In the genomic region with DNA sequence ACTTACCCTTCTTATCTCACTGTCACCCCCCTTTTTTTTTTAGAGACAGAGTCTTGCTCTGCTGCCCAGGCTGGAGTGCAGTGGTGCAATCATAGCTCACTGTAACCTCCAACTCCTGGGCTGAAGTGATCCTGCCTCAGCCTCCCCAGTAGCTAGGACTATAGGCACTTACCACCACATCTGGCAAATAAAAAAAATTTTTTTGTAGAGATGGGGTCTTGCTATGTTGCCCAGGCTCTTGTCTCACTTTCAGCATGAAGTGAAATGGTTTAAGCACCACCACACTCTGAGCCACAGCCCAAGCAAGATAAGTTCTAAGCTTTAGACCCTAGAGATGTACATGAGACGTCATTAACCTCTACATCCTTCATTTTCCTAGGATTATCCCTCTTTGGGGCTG, we compare ENCODE assay signal across 17 cellular contexts. TPM values are rescaled to one million over a fixed set of nuclear protein-coding genes. Genes with fewer than 3 reads are reported as not detected.
DNase-seq lines count a peak whose midpoint lies in the region; ATAC-seq, FAIRE-seq and TF ChIP-seq lines count a peak whose summit lies in the region.
"Had no signal": no experiment of that assay in that cellular context is flagged by ENCODE, and none has a peak within 500 bp of the region (broad histone marks: within the 10 kb centered on the region; RNA-seq: fewer than 3 reads in every experiment).

No MANE protein-coding gene starts in this region.

- intact Hi-C loops in HepG2 (cut with micrococcal nuclease; ENCODE audit: unreplicated experiment): no loop called here
- intact Hi-C loops in right lobe of liver (cut with DNase I): no loop called here
- intact Hi-C loops in K562 (cut with micrococcal nuclease): loop anchor here (2.0 kb wide), 1 partner anchor 59 kb away; no protein-coding TSS in a partner anchor
- intact Hi-C loops in thyroid gland (cut with DNase I): no loop called here

- H3K9me3 ChIP-seq in HepG2 (ENCODE audit: low read length) (no peaks in the 10 kb centered on the region), right lobe of liver (no peaks in the 10 kb centered on the region), K562 (replicated peaks; ENCODE audit: control insufficient read depth, insufficient read depth, low read depth, low read length) (no peaks in the 10 kb centered on the region), thyroid gland (no peaks in the 10 kb centered on the region)
- H3K9me3 ChIP-seq: A549, Caco-2 had no signal

- H3K9me1 ChIP-seq in K562 (ENCODE audit: control insufficient read depth, insufficient read depth, low read length): peaks cover 7% of the 10 kb centered on the region

- no peaks in the 10 kb centered on the region for H3K79me2 ChIP-seq in HepG2 (ENCODE audit: insufficient read depth, low read length)
- H3K79me2 ChIP-seq in K562 (ENCODE audit: control insufficient read depth, insufficient read depth, low read length): no peaks in the 10 kb centered on the region

- FAIRE-seq in HepG2 (lab: Jason Lieb, UNC) (no peak), K562 (lab: Jason Lieb, UNC) (no peak)
- FAIRE-seq: A549, D721Med, G401.6, GM12891 had no signal

- in situ Hi-C loops in HepG2 (cut with HindIII; ENCODE audit: extremely low pct_ligation_motif_present, low pct_unique_long_range_greater_than_20kb) (no loop called here), K562 (cut with MboI) (no loop called here)

- TF ChIP-seq CTCF in HepG2 (CRISPR knock-in tag; IDR thresholded peaks at IDR 0.05): no peak
- no peak for TF ChIP-seq CTCF in right lobe of liver (IDR thresholded peaks at IDR 0.05)
- no peak for TF ChIP-seq CTCF in K562 (IDR thresholded peaks at IDR 0.05 in 2 of 3, conservative IDR thresholded peaks at IDR 0.05 in 1 of 3; ENCODE audit: insufficient read depth in 2 of 3, low read depth in 1 of 3, low read length in 3 of 3)
- TF ChIP-seq CTCF in thyroid gland (IDR thresholded peaks at IDR 0.05): no peak

- CTCF ChIA-PET in HepG2 (lab: Yijun Ruan, JAX; ENCODE audit: low intra/inter-chr PET ratio, low total read pairs): no interaction called here
- CTCF ChIA-PET in K562 (lab: Yijun Ruan, JAX; ENCODE audit: low intra/inter-chr PET ratio): no interaction called here

- WGBS in HepG2 (ENCODE audit: low lambda C conversion rate): 48% methylated on average over 1 of the region's 1 CpG
- 100% methylated on average over 1 of the region's 1 CpG for WGBS in right lobe of liver (ENCODE audit: insufficient coverage, low coverage, low lambda C conversion rate, missing lambda C conversion rate)
- WGBS in K562 (ENCODE audit: insufficient coverage, low coverage, missing lambda C conversion rate): 82% methylated on average over 1 of the region's 1 CpG
- 94 to 100% methylated on average over 1 of the region's 1 CpG for WGBS in thyroid gland, 2 donors

- TF ChIP-seq RAD21 in HepG2 (CRISPR knock-in tag; IDR thresholded peaks at IDR 0.05) (no peak), K562 (CRISPR knock-in tag; conservative IDR thresholded peaks at IDR 0.05 in 1 of 2, IDR thresholded peaks at IDR 0.05 in 1 of 2) (no peak)

- no peaks in the 10 kb centered on the region for H4K20me1 ChIP-seq in HepG2 (ENCODE audit: insufficient read depth, low read length)
- no peaks in the 10 kb centered on the region for H4K20me1 ChIP-seq in K562 (replicated peaks; ENCODE audit: control insufficient read depth, insufficient read depth, low read length)

- H3K27me3 ChIP-seq in HepG2 (ENCODE audit: control insufficient read depth in 1 of 2, insufficient read depth in 2 of 2, low read length in 2 of 2) (peaks cover 1 to 15% of the 10 kb centered on the region in 2 experiments; a peak in 3 of 5 replicates), right lobe of liver (no peaks in the 10 kb centered on the region), K562 (ENCODE audit: control insufficient read depth in 2 of 2, insufficient read depth in 2 of 2, low read length in 2 of 2) (no peaks in the 10 kb centered on the region), thyroid gland (no peaks in the 10 kb centered on the region)

- no peak overlapping the region for H3K27ac ChIP-seq in HepG2 (ENCODE audit: extremely low read length, insufficient read depth, low read length)
- no peak overlapping the region for H3K27ac ChIP-seq in right lobe of liver
- H3K27ac ChIP-seq in K562 (ENCODE audit: extremely low read depth, low read depth, low read length): peak overlapping the region; percentile 90
- H3K27ac ChIP-seq in thyroid gland: peak overlapping the region; percentile 34 to 99 (median 89)
- H3K27ac ChIP-seq: 22Rv1 had no signal

- POLR2A ChIA-PET in HepG2 (lab: Yijun Ruan, JAX) (no interaction called here), K562 (lab: Yijun Ruan, JAX) (interaction anchor here (0.6 to 5.2 kb wide), 10 partner anchors 11 to 1267 kb away, joined by 3 to 34 read pairs (median 3); a partner anchor contains a TSS)

- TF ChIP-seq POLR2A in HepG2 (IDR thresholded peaks at IDR 0.05; ENCODE audit: insufficient read depth in 1 of 2, low read depth in 2 of 2, low read length in 2 of 2) (no peak), right lobe of liver (IDR thresholded peaks at IDR 0.05) (no peak), K562 (conservative IDR thresholded peaks at IDR 0.05) (no peak), thyroid gland (IDR thresholded peaks at IDR 0.05) (no peak)

- TF ChIP-seq EP300 in HepG2 (IDR thresholded peaks at IDR 0.05; ENCODE audit: low read depth in 2 of 2, low read length in 2 of 2) (no peak), HepG2 (CRISPR knock-in tag; IDR thresholded peaks at IDR 0.05; ENCODE audit: borderline replicate concordance) (no peak), K562 (IDR thresholded peaks at IDR 0.05; ENCODE audit: low read length) (no peak)

- H2AFZ ChIP-seq in HepG2 (ENCODE audit: low read length) (no peak overlapping the region), K562 (ENCODE audit: low read depth, low read length) (peak overlapping the region; percentile 86)

- H3K9ac ChIP-seq in HepG2 (ENCODE audit: insufficient read depth, low read depth, low read length) (no peak overlapping the region), K562 (ENCODE audit: insufficient read depth in 1 of 2, low read depth in 2 of 2, low read length in 2 of 2) (no peak overlapping the region)

- no peak overlapping the region for H3K4me2 ChIP-seq in HepG2 (ENCODE audit: low read depth, low read length)
- H3K4me2 ChIP-seq in K562 (ENCODE audit: insufficient read depth, low read length): no peak overlapping the region
- H3K4me2 ChIP-seq: A549 had no signal

- BruUV-seq in HepG2 (replicated peaks; lab: Mats Ljungman, UMichigan) (no TSS peak), K562 (replicated peaks; lab: Mats Ljungman, UMichigan) (no TSS peak)

- ATAC-seq in HepG2: no peak
- ATAC-seq in right lobe of liver: no peak
- ATAC-seq in K562: no peak
- ATAC-seq: A549 had no signal

- no peak for DNase-seq in HepG2 (ENCODE audit: low spot score)
- DNase-seq in right lobe of liver: no peak
- no peak for DNase-seq in K562 (ENCODE audit: extremely low read depth in 1 of 4, low spot score in 3 of 4)
- DNase-seq in thyroid gland: no peak
- DNase-seq in NCI-H1930 (lab: John Stamatoyannopoulos, UW): no peak
- DNase-seq in SW480 (ENCODE audit: low spot score): no peak
- DNase-seq in NCI-H1436 treated with DMSO at 0.1 percent for 48 hours (lab: John Stamatoyannopoulos, UW): no peak
- DNase-seq: AML-193; Caco-2; CD4-positive, CD25-positive, alpha-beta regulatory T cell; GOT3; H7 had no signal

- H3K36me3 ChIP-seq in HepG2 (replicated peaks in 1 of 2; ENCODE audit: control insufficient read depth in 1 of 2, insufficient read depth in 2 of 2, low read length in 2 of 2): no peaks in the 10 kb centered on the region
- no peaks in the 10 kb centered on the region for H3K36me3 ChIP-seq in right lobe of liver
- H3K36me3 ChIP-seq in K562 (ENCODE audit: control insufficient read depth, insufficient read depth, low read length): no peaks in the 10 kb centered on the region
- H3K36me3 ChIP-seq in thyroid gland: peaks cover 42 to 56% of the 10 kb centered on the region in 2 donors

- H3K4me3 ChIP-seq in HepG2 (replicated peaks in 1 of 3; ENCODE audit: insufficient read depth in 1 of 3, low read depth in 2 of 3, low read length in 3 of 3): no peak overlapping the region
- H3K4me3 ChIP-seq in right lobe of liver: no peak overlapping the region
- no peak overlapping the region for H3K4me3 ChIP-seq in K562
- H3K4me3 ChIP-seq in thyroid gland (replicated peaks in 1 of 3): no peak overlapping the region
- H3K4me3 ChIP-seq: A549 had no signal

- H3K4me1 ChIP-seq in HepG2 (ENCODE audit: insufficient read depth, low read length) (peaks cover 23% of the 10 kb centered on the region), right lobe of liver (peaks cover 0 to 33% (median 8%) of the 10 kb centered on the region in 4 donors), K562 (replicated peaks in 1 of 2; ENCODE audit: control insufficient read depth in 2 of 2, insufficient read depth in 2 of 2, low read length in 2 of 2) (peaks cover 46 to 71% of the 10 kb centered on the region in 2 experiments), thyroid gland (peaks cover 23 to 44% of the 10 kb centered on the region in 2 donors)

RNA-seq across cellular contexts. Expression of a gene that starts 34.5 kb away (rescaled TPM):
- 0.71 and 0.73 TPM in 2 replicates for total RNA-seq in HepG2 (2016; rRNA removed; fragmentation: Illumina TruSeq; extraction: Trizol)
- total RNA-seq in HepG2 (2016; cell fraction: cytosol; rRNA removed; fragmentation: Illumina TruSeq; extraction: Trizol; ENCODE audit: low read depth): 0.81 and 1.1 TPM in 2 replicates
- total RNA-seq in HepG2 (2016; cell fraction: insoluble cytoplasmic fraction; rRNA removed; fragmentation: Illumina TruSeq; extraction: Trizol): 0.26 and 0.59 TPM in 2 replicates
- 0.49 and 0.79 TPM in 2 replicates for total RNA-seq in HepG2 (2016; cell fraction: membrane; rRNA removed; fragmentation: Illumina TruSeq; extraction: Trizol)
- total RNA-seq in HepG2 (2016; cell fraction: nucleus; rRNA removed; fragmentation: Illumina TruSeq; extraction: Trizol): 1.0 and 1.7 TPM in 2 replicates
- 0.22 and 0.57 TPM in 2 replicates for polyA plus RNA-seq in HepG2 (2011; rRNA removed)
- 0.07 and 0.18 TPM in 2 replicates for polyA plus RNA-seq in HepG2 (2011; cell fraction: cytosol; rRNA removed)
- polyA plus RNA-seq in HepG2 (2011; cell fraction: nucleus; rRNA removed): 0.11 and 0.40 TPM in 2 replicates
- 1.5 and 2.1 TPM in 2 replicates for polyA plus RNA-seq in HepG2 (2012)
- 0.23 TPM in 2 replicates for polyA plus RNA-seq in HepG2 (2016; cell fraction: cytosol; fragmentation: Illumina TruSeq; extraction: Trizol; ENCODE audit: low read depth)
- polyA plus RNA-seq in HepG2 (2016; cell fraction: insoluble cytoplasmic fraction; fragmentation: Illumina TruSeq; extraction: Trizol; ENCODE audit: low read depth): 0.35 and 1.1 TPM in 2 replicates
- polyA plus RNA-seq in HepG2 (2016; cell fraction: membrane; fragmentation: Illumina TruSeq; extraction: Trizol; ENCODE audit: low read depth): 0.29 and 0.30 TPM in 2 replicates
- polyA plus RNA-seq in HepG2 (2016; cell fraction: nucleus; fragmentation: Illumina TruSeq; extraction: Trizol; ENCODE audit: insufficient read depth, low read depth): 1.1 and 1.9 TPM in 2 replicates
- polyA minus RNA-seq in HepG2 (2011; rRNA and poly(A)+ RNA removed; ENCODE audit: low replicate concordance): 0.75 TPM in 1 of 2 replicates, not detected in the other
- not detected in 2 replicates for polyA minus RNA-seq in HepG2 (2011; cell fraction: cytosol; rRNA and poly(A)+ RNA removed)
- 1.8 and 2.4 TPM in 2 replicates for polyA minus RNA-seq in HepG2 (2011; cell fraction: nucleus; rRNA and poly(A)+ RNA removed)
- total RNA-seq in right lobe of liver: 1 to 10 TPM in 5 of 6 experiments, under 1 TPM in 1; 0.68 to 7.2 (median 3.2) TPM
- 1.8 and 4.2 TPM in 2 replicates for total RNA-seq in K562 (2011; cell fraction: chromatin; rRNA removed; ENCODE audit: low replicate concordance)
- 0.66 TPM in 1 of 2 replicates, not detected in the other for total RNA-seq in K562 (2011; cell fraction: nucleolus; rRNA removed)
- 1.1 and 2.4 TPM in 2 replicates for total RNA-seq in K562 (2011; cell fraction: nucleoplasm; rRNA removed)
- 1.3 and 3.1 TPM in 2 replicates for total RNA-seq in K562 (2014; rRNA removed)
- 1.3 TPM in 2 replicates for total RNA-seq in K562 (2014; rRNA removed; fragmentation: Illumina TruSeq; extraction: Trizol)
- 0.69 and 1.2 TPM in 2 replicates for total RNA-seq in K562 (2015; rRNA removed; fragmentation: Illumina TruSeq; extraction: Trizol)
- total RNA-seq in K562 (2021): 1.0 and 2.6 TPM in 2 replicates
- polyA plus RNA-seq in K562 (2011; rRNA removed): 0.70 and 1.1 TPM in 2 replicates
- 0.09 TPM in 1 of 2 replicates, not detected in the other for polyA plus RNA-seq in K562 (2011; cell fraction: cytosol; rRNA removed)
- 1.0 and 1.2 TPM in 2 replicates for polyA plus RNA-seq in K562 (2011; cell fraction: nucleus; rRNA removed)
- 0.83 and 2.9 TPM in 2 replicates for polyA plus RNA-seq in K562 (2012)
- 0.95 and 1.2 TPM in 2 replicates for polyA plus RNA-seq in K562 (2014; fragmentation: Illumina TruSeq; extraction: Trizol)
- polyA plus RNA-seq in K562 (2014; fragmentation: Nextera tagmentation; extraction: Ambion mirVana): under 1 TPM; 0.46 TPM
- polyA plus RNA-seq in K562 (2014; rRNA removed): 0.32 and 2.7 TPM in 2 replicates
- 1.6 and 2.1 TPM in 2 replicates for polyA minus RNA-seq in K562 (2011; rRNA and poly(A)+ RNA removed)
- not detected in 2 replicates for polyA minus RNA-seq in K562 (2011; cell fraction: cytosol; rRNA and poly(A)+ RNA removed)
- polyA minus RNA-seq in K562 (2011; cell fraction: nucleus; rRNA and poly(A)+ RNA removed): 0.67 and 1.4 TPM in 2 replicates
- 10 to 100 TPM; 26.5 to 94.1 (median 48.1) TPM for total RNA-seq in thyroid gland

RNA-seq across cellular contexts. Expression of a gene that starts 35.7 kb away (rescaled TPM):
- total RNA-seq in HepG2 (2016; rRNA removed; fragmentation: Illumina TruSeq; extraction: Trizol) (0.15 and 0.31 TPM in 2 replicates), right lobe of liver (1 to 10 TPM; 2.2 to 8.0 (median 4.8) TPM), K562 (2014; rRNA removed) (0.45 and 0.54 TPM in 2 replicates), K562 (2014; rRNA removed; fragmentation: Illumina TruSeq; extraction: Trizol) (0.47 and 0.99 TPM in 2 replicates), K562 (2015; rRNA removed; fragmentation: Illumina TruSeq; extraction: Trizol) (0.30 and 0.62 TPM in 2 replicates), K562 (2021) (0.84 and 0.92 TPM in 2 replicates), thyroid gland (100 to 1,000 TPM; 102 to 260 (median 149) TPM)
- total RNA-seq in HepG2 (2016; cell fraction: cytosol; rRNA removed; fragmentation: Illumina TruSeq; extraction: Trizol; ENCODE audit: low read depth): not detected in 2 replicates
- total RNA-seq in HepG2 (2016; cell fraction: insoluble cytoplasmic fraction; rRNA removed; fragmentation: Illumina TruSeq; extraction: Trizol): 0.31 and 0.37 TPM in 2 replicates
- not detected in 2 replicates for total RNA-seq in HepG2 (2016; cell fraction: membrane; rRNA removed; fragmentation: Illumina TruSeq; extraction: Trizol)
- 0.41 and 0.50 TPM in 2 replicates for total RNA-seq in HepG2 (2016; cell fraction: nucleus; rRNA removed; fragmentation: Illumina TruSeq; extraction: Trizol)
- polyA plus RNA-seq in HepG2 (2011; rRNA removed) (0.09 and 0.10 TPM in 2 replicates), K562 (2011; rRNA removed) (1.1 and 2.6 TPM in 2 replicates), K562 (2014; fragmentation: Illumina TruSeq; extraction: Trizol) (0.60 and 0.62 TPM in 2 replicates), K562 (2014; fragmentation: Nextera tagmentation; extraction: Ambion mirVana) (under 1 TPM in 1 of 2 experiments, not detected in 1; 0.08 TPM), K562 (2014; rRNA removed) (0.32 and 0.62 TPM in 2 replicates)
- polyA plus RNA-seq in HepG2 (2011; cell fraction: cytosol; rRNA removed): 0.07 and 0.09 TPM in 2 replicates
- 0.14 TPM in 2 replicates for polyA plus RNA-seq in HepG2 (2011; cell fraction: nucleus; rRNA removed)
- polyA plus RNA-seq in HepG2 (2012): not detected in 2 replicates
- not detected in 2 replicates for polyA plus RNA-seq in HepG2 (2016; cell fraction: cytosol; fragmentation: Illumina TruSeq; extraction: Trizol; ENCODE audit: low read depth)
- 0.07 TPM in 1 of 2 replicates, not detected in the other for polyA plus RNA-seq in HepG2 (2016; cell fraction: insoluble cytoplasmic fraction; fragmentation: Illumina TruSeq; extraction: Trizol; ENCODE audit: low read depth)
- polyA plus RNA-seq in HepG2 (2016; cell fraction: membrane; fragmentation: Illumina TruSeq; extraction: Trizol; ENCODE audit: low read depth): not detected in 2 replicates
- 0.15 TPM in 1 of 2 replicates, not detected in the other for polyA plus RNA-seq in HepG2 (2016; cell fraction: nucleus; fragmentation: Illumina TruSeq; extraction: Trizol; ENCODE audit: insufficient read depth, low read depth)
- polyA minus RNA-seq in HepG2 (2011; rRNA and poly(A)+ RNA removed; ENCODE audit: low replicate concordance): 0.82 TPM in 1 of 2 replicates, not detected in the other
- polyA minus RNA-seq in HepG2 (2011; cell fraction: cytosol; rRNA and poly(A)+ RNA removed): not detected in 2 replicates
- 0.12 TPM in 1 of 2 replicates, not detected in the other for polyA minus RNA-seq in HepG2 (2011; cell fraction: nucleus; rRNA and poly(A)+ RNA removed)
- 3.2 and 6.2 TPM in 2 replicates for total RNA-seq in K562 (2011; cell fraction: chromatin; rRNA removed; ENCODE audit: low replicate concordance)
- 2.8 and 4.7 TPM in 2 replicates for total RNA-seq in K562 (2011; cell fraction: nucleolus; rRNA removed)
- 3.4 and 4.4 TPM in 2 replicates for total RNA-seq in K562 (2011; cell fraction: nucleoplasm; rRNA removed)
- polyA plus RNA-seq in K562 (2011; cell fraction: cytosol; rRNA removed): 1.0 and 1.9 TPM in 2 replicates
- 0.95 and 3.2 TPM in 2 replicates for polyA plus RNA-seq in K562 (2011; cell fraction: nucleus; rRNA removed)
- 0.73 and 1.0 TPM in 2 replicates for polyA plus RNA-seq in K562 (2012)
- polyA minus RNA-seq in K562 (2011; rRNA and poly(A)+ RNA removed): 1.8 and 6.9 TPM in 2 replicates
- polyA minus RNA-seq in K562 (2011; cell fraction: cytosol; rRNA and poly(A)+ RNA removed): 0.64 and 3.1 TPM in 2 replicates
- polyA minus RNA-seq in K562 (2011; cell fraction: nucleus; rRNA and poly(A)+ RNA removed): 1.2 and 1.6 TPM in 2 replicates

Comparison
In these comparisons a context has a peak if more than half of its experiments do, and no peak if none do; other contexts are left out.
1. H3K27ac ChIP-seq: peak in K562 (single experiment) and thyroid gland (3 of 3); none in HepG2 (single experiment) and right lobe of liver (0 of 3).
2. RNA of a gene that starts 35.7 kb away (total RNA-seq): 102 to 260 TPM in thyroid gland; 2.2 to 8.0 TPM in right lobe of liver, 0.30 to 6.2 TPM in K562 and 0.15 to 0.50 TPM in HepG2; every median in the first group is over 10 times any median in the second.